ENCODE assay signal across 8 cellular contexts in genomic region chr5:179821298-179822058, GRCh38. TPM values are rescaled to one million over a fixed set of nuclear protein-coding genes. Genes with fewer than 3 reads are reported as not detected.
A peak's percentile ranks its signal among the peaks of the same experiment; 100 is the strongest.
DNase-seq lines count a peak whose midpoint lies in the region; ATAC-seq and TF ChIP-seq lines count a peak whose summit lies in the region.

No MANE protein-coding gene starts in this region.

- H3K9me3 ChIP-seq in RWPE2 (ENCODE audit: severe bottlenecking) (no peaks in the 10 kb centered on the region), stomach (no peaks in the 10 kb centered on the region)

- TF ChIP-seq POLR2A in stomach (IDR thresholded peaks at IDR 0.05): peak in 2 of 4 donors; percentile 21 to 82

- H3K4me3 ChIP-seq in Jurkat, Clone E6-1 (ENCODE audit: low read length): peak overlapping the region; percentile 70
- peak overlapping the region; percentile 76 for H3K4me3 ChIP-seq in RWPE2 (ENCODE audit: severe bottlenecking)
- peak overlapping the region; percentile 79 to 98 for H3K4me3 ChIP-seq in foreskin fibroblast (ENCODE audit: low read depth in 1 of 2, low read length in 2 of 2)
- H3K4me3 ChIP-seq in stomach: peak overlapping the region; percentile 65 to 100 (median 90)

- no peaks in the 10 kb centered on the region for H3K9me3 Mint-ChIP-seq in neural crest cell

- TF ChIP-seq CTCF in RWPE2 (IDR thresholded peaks at IDR 0.05; ENCODE audit: poor library complexity, severe bottlenecking): peak; percentile 37
- no peak for TF ChIP-seq CTCF in foreskin fibroblast (IDR thresholded peaks at IDR 0.05; ENCODE audit: low read depth, low read length)
- TF ChIP-seq CTCF in neural crest cell (conservative IDR thresholded peaks at IDR 0.05): peak; percentile 3
- peak in 2 of 7 experiments; percentile 6 to 8 for TF ChIP-seq CTCF in stomach (IDR thresholded peaks at IDR 0.05)

- peaks cover 10% of the 10 kb centered on the region for H3K27me3 Mint-ChIP-seq in neural crest cell (ENCODE audit: low read depth)

- TF ChIP-seq EP300 in stomach (IDR thresholded peaks at IDR 0.05): no peak

- H3K27ac Mint-ChIP-seq in neural crest cell (ENCODE audit: unreplicated experiment): peak overlapping the region; percentile 95

- intact Hi-C loops in stomach (cut with DNase I; ENCODE audit: low total_unique reads): no loop called here

- peaks cover 4% of the 10 kb centered on the region for H3K36me3 Mint-ChIP-seq in neural crest cell (ENCODE audit: low read depth)

- peak overlapping the region; percentile 98 for H3K4me3 Mint-ChIP-seq in neural crest cell

- peak overlapping the region; percentile 68 for H3K27ac ChIP-seq in RWPE2 (ENCODE audit: poor library complexity, severe bottlenecking)
- H3K27ac ChIP-seq in stomach: peak overlapping the region; percentile 91 to 100 (median 99)

- H3K4me1 Mint-ChIP-seq in neural crest cell: peaks cover 39% of the 10 kb centered on the region

- H3K4me1 ChIP-seq in RWPE2 (ENCODE audit: insufficient read depth, poor library complexity, severe bottlenecking) (peaks cover 25% of the 10 kb centered on the region), stomach (peaks cover 73 to 88% (median 86%) of the 10 kb centered on the region in 4 donors)

- DNase-seq in DMS79 (lab: John Stamatoyannopoulos, UW) (peak; percentile 86), RWPE2 (ENCODE audit: low spot score) (peak; percentile 98), activated gamma-delta T cell treated with Interleukin-2 at 50 U/mL for 16 hours (peak; percentile 88), foreskin fibroblast (peak; percentile 91 to 97), neural crest cell (ENCODE audit: low read depth, low spot score) (peak; percentile 57), stomach (peak; percentile 96)
- peak; percentile 77 for DNase-seq in Jurkat, Clone E6-1 (ENCODE audit: low read depth, low spot score)

- 0 to 1% (median 0%) methylated on average over 4 to 54 of the region's 54 CpGs for WGBS in stomach, 5 donors

- ATAC-seq in GM21576 (IDR thresholded peaks at IDR 0.05; ENCODE audit: unreplicated experiment) (peak; percentile 44), RWPE2 (ENCODE audit: low read depth) (peak; percentile 76)

- H3K36me3 ChIP-seq in RWPE2 (ENCODE audit: low read depth) (peaks cover 44% of the 10 kb centered on the region), stomach (peaks cover 32 to 46% (median 42%) of the 10 kb centered on the region in 4 donors)

- H3K27me3 ChIP-seq in RWPE2 (ENCODE audit: insufficient read depth, poor library complexity, severe bottlenecking) (no peaks in the 10 kb centered on the region), stomach (no peaks in the 10 kb centered on the region)

RNA-seq across cellular contexts. Expression of gene SQSTM1, which starts 0.8 kb away (rescaled TPM):
- polyA plus RNA-seq in Jurkat, Clone E6-1 (2012; ENCODE audit: insufficient read depth, insufficient read length): 43.5 TPM
- total RNA-seq in neural crest cell (67.6 and 69.5 TPM in 2 replicates), stomach (100 to 1,000 TPM; 163 to 693 (median 508) TPM)
- polyA plus RNA-seq in stomach: 100 to 1,000 TPM; 166 to 251 (median 213) TPM

RNA-seq across cellular contexts. Expression of gene MGAT4B, which starts 14.8 kb away (rescaled TPM):
- polyA plus RNA-seq in Jurkat, Clone E6-1 (2012; ENCODE audit: insufficient read depth, insufficient read length): 57.3 TPM
- total RNA-seq in neural crest cell (120 and 124 TPM in 2 replicates), stomach (100 to 1,000 TPM; 149 to 617 (median 206) TPM)
- 100 to 1,000 TPM in 2 of 3 donors, 10 to 100 TPM in 1; 85.0 to 115 (median 101) TPM for polyA plus RNA-seq in stomach

RNA-seq across cellular contexts. Expression of gene LTC4S, which starts 27.7 kb away (rescaled TPM):
- polyA plus RNA-seq in Jurkat, Clone E6-1 (2012; ENCODE audit: insufficient read depth, insufficient read length): 1.9 TPM
- total RNA-seq in neural crest cell (2.4 and 3.3 TPM in 2 replicates), stomach (10 to 100 TPM in 2 of 5 donors, 1 to 10 TPM in 2, not detected in 1; 5.0 to 21.0 (median 13.3) TPM)
- polyA plus RNA-seq in stomach: 1 to 10 TPM; 3.3 to 8.4 (median 8.2) TPM

RNA-seq across cellular contexts. Expression of gene MRNIP, which starts 37.1 kb away (rescaled TPM):
- polyA plus RNA-seq in Jurkat, Clone E6-1 (2012; ENCODE audit: insufficient read depth, insufficient read length): 17.1 TPM
- 40.9 and 42.2 TPM in 2 replicates for total RNA-seq in neural crest cell
- 10 to 100 TPM in 4 of 5 donors, 1 to 10 TPM in 1; 8.0 to 46.0 (median 27.0) TPM for total RNA-seq in stomach
- 10 to 100 TPM; 15.1 to 31.1 (median 27.2) TPM for polyA plus RNA-seq in stomach

Comparison
In these comparisons a context has a peak if more than half of its experiments do, and no peak if none do; other contexts are left out.
1. Peak in every context shown above with its lines: DNase-seq, ATAC-seq, H3K4me3 ChIP-seq and H3K27ac ChIP-seq.